1 cellular context compared by ENCODE assay signal in the genomic region with DNA sequence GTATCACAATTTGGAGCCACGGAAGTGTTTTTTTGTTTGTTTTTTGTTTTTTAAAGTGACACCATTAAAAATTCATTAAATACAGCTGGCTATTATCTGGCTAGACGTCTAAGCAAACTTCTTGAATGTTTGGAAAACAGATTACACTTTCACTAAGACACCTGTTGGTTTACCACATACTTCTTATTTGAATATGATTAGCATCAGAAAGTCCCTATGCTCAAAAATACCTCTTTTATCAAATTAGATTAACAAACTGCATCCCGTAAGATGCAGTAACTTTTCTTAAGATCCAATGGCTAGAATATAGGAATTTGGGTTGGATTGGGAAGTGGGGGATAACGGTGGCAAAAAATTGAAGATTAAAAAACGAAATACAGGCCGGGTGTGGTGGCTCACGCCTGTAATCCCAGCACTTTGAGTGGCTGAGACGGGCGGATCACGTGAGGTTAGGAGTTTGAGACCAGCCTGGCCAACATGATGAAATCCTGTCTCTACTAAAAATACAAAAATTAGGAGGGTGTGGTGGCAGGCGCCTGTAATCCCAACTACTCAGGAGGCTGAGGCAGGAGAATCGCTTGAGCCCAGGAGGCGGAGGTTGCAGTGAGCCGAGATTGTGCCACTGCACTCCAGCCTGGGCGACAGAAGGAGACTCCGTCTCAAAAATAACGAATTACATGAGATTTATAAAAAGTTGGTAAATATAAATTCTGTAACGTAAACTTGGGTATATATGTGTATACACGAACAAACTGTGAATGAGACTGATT.
TF ChIP-seq lines count a peak whose summit lies in the region.

No MANE protein-coding gene starts in this region.

TF ChIP-seq in GM12878, 131 proteins besides CTCF, POLR2A, EP300 and RAD21:
- TF ChIP-seq, protein P1, sequence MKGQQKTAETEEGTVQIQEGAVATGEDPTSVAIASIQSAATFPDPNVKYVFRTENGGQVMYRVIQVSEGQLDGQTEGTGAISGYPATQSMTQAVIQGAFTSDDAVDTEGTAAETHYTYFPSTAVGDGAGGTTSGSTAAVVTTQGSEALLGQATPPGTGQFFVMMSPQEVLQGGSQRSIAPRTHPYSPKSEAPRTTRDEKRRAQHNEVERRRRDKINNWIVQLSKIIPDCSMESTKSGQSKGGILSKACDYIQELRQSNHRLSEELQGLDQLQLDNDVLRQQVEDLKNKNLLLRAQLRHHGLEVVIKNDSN (IDR thresholded peaks at IDR 0.05; ENCODE audit: borderline replicate concordance, extremely low read length, insufficient read depth, low read depth, low read length) = peak; percentile 3
- TF ChIP-seq RAD51 (IDR thresholded peaks at IDR 0.05) = peak; percentile 79; the same call in 1 of the 2 replicates
- peak; percentile 11; the same call in 1 of the 2 replicates for TF ChIP-seq HDGF (IDR thresholded peaks at IDR 0.05)
- 0 out of 2 replicates have a peak, but pooled peaks have one; percentile 3 for TF ChIP-seq MEF2A (IDR thresholded peaks at IDR 0.05; ENCODE audit: insufficient read depth, low read depth, low read length)
- TF ChIP-seq NFIC (IDR thresholded peaks at IDR 0.05; ENCODE audit: low read depth, low read length) = peak; percentile 10
- peak in 1 of 2 experiments; percentile 80; a peak in 2 of 4 replicates for TF ChIP-seq BHLHE40 (IDR thresholded peaks at IDR 0.05; ENCODE audit: borderline replicate concordance in 1 of 2, low read depth in 2 of 2, low read length in 1 of 2)
- peak; percentile 46 to 49; a peak in 3 of 4 replicates for TF ChIP-seq IKZF2 (IDR thresholded peaks at IDR 0.05)
- peak; percentile 37; the same call in 1 of the 2 replicates for TF ChIP-seq RUNX3 (IDR thresholded peaks at IDR 0.05; ENCODE audit: low read length)
